In genomic region chr5:2008851-2009629, GRCh38 we compare ENCODE assay signal across 17 cellular contexts.
"Had no signal": no experiment of that assay in that cellular context is flagged by ENCODE, and none has a peak within 500 bp of the region (broad histone marks: within the 10 kb centered on the region; RNA-seq: fewer than 3 reads in every experiment).

No MANE protein-coding gene starts in this region.

- H3K27me3 ChIP-seq: thyroid gland had no signal

- H3K4me1 Mint-ChIP-seq: activated CD4-positive, alpha-beta T cell treated with anti-CD3 and anti-CD28 coated beads, Interleukin-2, amount 10 ng/mL, durations not matched to agents 24 days and 14 days; naive thymus-derived CD8-positive, alpha-beta T cell; stimulated activated naive B cell treated with anti-CD40 and anti-IgM and Interleukin-4, amounts not matched to agents 10 μg/mL and 1 μg/mL and 100 μg/mL, for 72 hours had no signal

- DNase-seq: activated CD4-positive, alpha-beta T cell treated with anti-CD3 and anti-CD28 coated beads, Interleukin-2, amount 10 ng/mL, durations not matched to agents 24 days and 14 days; activated CD4-positive, CD25-positive, alpha-beta regulatory T cell; activated CD8-positive, alpha-beta memory T cell treated with anti-CD3 and anti-CD28 coated beads, Interleukin-2, amount 50 U/mL, for 4 hours; activated CD8-positive, alpha-beta T cell treated with anti-CD3 and anti-CD28 coated beads for 36 hours; activated effector memory CD4-positive, alpha-beta T cell treated with Interleukin-2 at 50 U/mL for 16 hours; activated naive CD4-positive, alpha-beta T cell treated with anti-CD3 and anti-CD28 coated beads, Interleukin-2, amount 50 U/mL, for 16 hours; activated T-cell treated with anti-CD3 and anti-CD28 coated beads, Interleukin-2, amount 50 U/mL, for 4 hours; effector CD4-positive, alpha-beta T cell; naive thymus-derived CD8-positive, alpha-beta T cell; stimulated activated naive B cell treated with anti-CD40 and anti-IgM and Interleukin-4, amounts not matched to agents 10 μg/mL and 1 μg/mL and 100 μg/mL, for 72 hours; T-helper 1 cell; T-helper 9 cell; thyroid gland had no signal

- ATAC-seq: activated CD8-positive, alpha-beta T cell treated with anti-CD3 and anti-CD28 coated beads for 36 hours; activated T-cell treated with anti-CD3 and anti-CD28 coated beads, Interleukin-2, amount 50 U/mL, for 4 hours; esophagus mucosa; naive thymus-derived CD8-positive, alpha-beta T cell; stimulated activated naive B cell treated with anti-CD40 and anti-IgM and Interleukin-4, amounts not matched to agents 10 μg/mL and 1 μg/mL and 100 μg/mL, for 72 hours had no signal

- H3K9me3 ChIP-seq: gastroesophageal sphincter, heart left ventricle, neutrophil, thyroid gland had no signal

- H3K27ac ChIP-seq: gastroesophageal sphincter, neutrophil had no signal

- H3K4me3 ChIP-seq: gastroesophageal sphincter, thyroid gland had no signal

- H3K9me3 Mint-ChIP-seq: activated CD4-positive, alpha-beta T cell treated with anti-CD3 and anti-CD28 coated beads, Interleukin-2, amount 10 ng/mL, durations not matched to agents 24 days and 14 days; activated CD8-positive, alpha-beta T cell treated with anti-CD3 and anti-CD28 coated beads for 36 hours; activated T-cell treated with anti-CD3 and anti-CD28 coated beads, Interleukin-2, amount 50 U/mL, for 4 hours; naive thymus-derived CD8-positive, alpha-beta T cell had no signal

- H3K36me3 ChIP-seq: gastroesophageal sphincter, heart left ventricle, neutrophil, thyroid gland had no signal

- H3K27ac Mint-ChIP-seq: activated CD4-positive, alpha-beta T cell treated with anti-CD3 and anti-CD28 coated beads, Interleukin-2, amount 10 ng/mL, durations not matched to agents 24 days and 14 days; activated CD8-positive, alpha-beta T cell treated with anti-CD3 and anti-CD28 coated beads for 36 hours; stimulated activated naive B cell treated with anti-CD40 and anti-IgM and Interleukin-4, amounts not matched to agents 10 μg/mL and 1 μg/mL and 100 μg/mL, for 72 hours had no signal

- H3K36me3 Mint-ChIP-seq: naive thymus-derived CD8-positive, alpha-beta T cell; stimulated activated naive B cell treated with anti-CD40 and anti-IgM and Interleukin-4, amounts not matched to agents 10 μg/mL and 1 μg/mL and 100 μg/mL, for 72 hours had no signal

- H3K4me1 ChIP-seq: gastroesophageal sphincter had no signal

- H3K27me3 Mint-ChIP-seq: activated CD4-positive, alpha-beta T cell treated with anti-CD3 and anti-CD28 coated beads, Interleukin-2, amount 10 ng/mL, durations not matched to agents 24 days and 14 days; activated CD8-positive, alpha-beta T cell treated with anti-CD3 and anti-CD28 coated beads for 36 hours had no signal

- H3K4me3 Mint-ChIP-seq: activated CD4-positive, alpha-beta T cell treated with anti-CD3 and anti-CD28 coated beads, Interleukin-2, amount 10 ng/mL, durations not matched to agents 24 days and 14 days; activated CD8-positive, alpha-beta T cell treated with anti-CD3 and anti-CD28 coated beads for 36 hours; activated T-cell treated with anti-CD3 and anti-CD28 coated beads, Interleukin-2, amount 50 U/mL, for 4 hours; naive thymus-derived CD8-positive, alpha-beta T cell; stimulated activated naive B cell treated with anti-CD40 and anti-IgM and Interleukin-4, amounts not matched to agents 10 μg/mL and 1 μg/mL and 100 μg/mL, for 72 hours had no signal
